In genomic region chr4:10117424-10118354, GRCh38 we compare ENCODE assay signal across 8 cellular contexts. TPM values are rescaled to one million over a fixed set of nuclear protein-coding genes. Genes with fewer than 3 reads are reported as not detected.
DNase-seq lines count a peak whose midpoint lies in the region; ATAC-seq and TF ChIP-seq lines count a peak whose summit lies in the region.

No MANE protein-coding gene starts in this region.

- TF ChIP-seq EP300 in esophagus muscularis mucosa (IDR thresholded peaks at IDR 0.05), result no peak

- DNase-seq in activated CD4-positive, alpha-beta T cell treated with anti-CD3 and anti-CD28 coated beads, Interleukin-2, amount 50 U/mL, for 1 hour, result peak; percentile 48
- no peak for DNase-seq in esophagus muscularis mucosa (ENCODE audit: extremely low spot score)
- DNase-seq in NCI-H748 (lab: John Stamatoyannopoulos, UW; ENCODE audit: unreplicated experiment), result no peak
- no peak for DNase-seq in NCI-H510A (lab: John Stamatoyannopoulos, UW)
- DNase-seq in NCI-H1417 treated with DMSO at 0.1 percent for 48 hours (lab: John Stamatoyannopoulos, UW), result no peak

- peak overlapping the region; percentile 93 to 98 (median 94) for H3K27ac ChIP-seq in esophagus muscularis mucosa (replicated peaks in 1 of 4)
- H3K27ac ChIP-seq in neutrophil, result peak overlapping the region; percentile 99

- H3K9me3 ChIP-seq in esophagus muscularis mucosa (no peaks in the 10 kb centered on the region), neutrophil (no peaks in the 10 kb centered on the region)

- peak; percentile 8 for ATAC-seq in HG03442 (IDR thresholded peaks at IDR 0.05; ENCODE audit: unreplicated experiment)

- WGBS in esophagus muscularis mucosa, result 24% methylated on average over 22 of the region's 22 CpGs

- H3K4me1 ChIP-seq in esophagus muscularis mucosa, result peaks cover 38 to 61% (median 58%) of the 10 kb centered on the region in 4 donors
- peaks cover 45 to 59% of the 10 kb centered on the region in 2 experiments for H3K4me1 ChIP-seq in neutrophil (ENCODE audit: control insufficient read depth in 1 of 2, insufficient read depth in 1 of 2, low read depth in 1 of 2, low read length in 1 of 2)

- intact Hi-C loops in esophagus muscularis mucosa (cut with DNase I), result no loop called here

- no peak for TF ChIP-seq CTCF in esophagus muscularis mucosa (IDR thresholded peaks at IDR 0.05)
- TF ChIP-seq CTCF in neutrophil (IDR thresholded peaks at IDR 0.05), result no peak

- TF ChIP-seq POLR2A in esophagus muscularis mucosa (IDR thresholded peaks at IDR 0.05; ENCODE audit: low read depth), result no peak

- H3K27me3 ChIP-seq in esophagus muscularis mucosa, result no peaks in the 10 kb centered on the region
- H3K27me3 ChIP-seq in neutrophil, result no peaks in the 10 kb centered on the region

- peak overlapping the region; percentile 90 for H3K4me3 ChIP-seq in GM08714 (ENCODE audit: low read length)
- peak overlapping the region; percentile 76 to 93 (median 88) for H3K4me3 ChIP-seq in esophagus muscularis mucosa
- H3K4me3 ChIP-seq in neutrophil (ENCODE audit: low read depth in 1 of 2, low read length in 1 of 2), result peak overlapping the region; percentile 78 to 91

- H3K36me3 ChIP-seq in esophagus muscularis mucosa (peaks cover 0 to 31% (median 27%) of the 10 kb centered on the region in 4 donors), neutrophil (peaks cover 30% of the 10 kb centered on the region)

RNA-seq across cellular contexts. Expression of gene WDR1, which starts 1.1 kb away (rescaled TPM):
- 100 to 1,000 TPM; 361 to 536 (median 485) TPM for total RNA-seq in esophagus muscularis mucosa
